17 cellular contexts compared by ENCODE assay signal in genomic region chr12:125988545-125988944, GRCh38.
A peak's percentile ranks its signal among the peaks of the same experiment; 100 is the strongest.
DNase-seq lines count a peak whose midpoint lies in the region; ATAC-seq and TF ChIP-seq lines count a peak whose summit lies in the region.
"Had no signal": no experiment of that assay in that cellular context is flagged by ENCODE, and none has a peak within 500 bp of the region (broad histone marks: within the 10 kb centered on the region; RNA-seq: fewer than 3 reads in every experiment).

No MANE protein-coding gene starts in this region.

- peaks cover 0 to 8% of the 10 kb centered on the region in 2 experiments; a peak in 3 of 5 replicates for H3K9me3 Mint-ChIP-seq in H9
- no peaks in the 10 kb centered on the region for H3K9me3 Mint-ChIP-seq in activated T-cell treated with anti-CD3 and anti-CD28 coated beads, Interleukin-2, amount 50 U/mL, for 72 hours
- H3K9me3 Mint-ChIP-seq: CD4-positive, alpha-beta T cell had no signal

- H2BK120ac ChIP-seq in H9 (ENCODE audit: low read depth, low read length, poor library complexity, severe bottlenecking): no peak overlapping the region

- H4K20me1 ChIP-seq in mammary epithelial cell (ENCODE audit: insufficient read depth, low read length): no peaks in the 10 kb centered on the region
- no peaks in the 10 kb centered on the region for H4K20me1 ChIP-seq in H9 (ENCODE audit: control insufficient read depth, insufficient read depth, insufficient read length)

- 60% methylated on average over 4 of the region's 4 CpGs for WGBS in mammary epithelial cell (ENCODE audit: low coverage, missing lambda C conversion rate)
- no CpG with 5 or more reads among the region's 4 CpGs for WGBS in H9 (ENCODE audit: extremely low coverage, insufficient read length, low lambda C conversion rate)

- H2BK20ac ChIP-seq in H9 (ENCODE audit: low read depth, low read length, poor library complexity, severe bottlenecking): no peak overlapping the region

- in situ Hi-C loops in mammary epithelial cell (cut with MboI; ENCODE audit: low sequenced_read_pairs in 2 of 2): no loop called here

- H3K27ac ChIP-seq in RWPE1 (no peak overlapping the region), mammary epithelial cell (ENCODE audit: insufficient read depth, low read depth, low read length) (peak overlapping the region; percentile 62), epithelial cell of prostate (peak overlapping the region; percentile 2), H9 (ENCODE audit: insufficient read length, low read depth, low read length) (no peak overlapping the region)
- H3K27ac ChIP-seq: C4-2B had no signal

- H4K5ac ChIP-seq in H9 (ENCODE audit: insufficient read length, low read depth, low read length): no peak overlapping the region

- no peak overlapping the region for H3K4me3 ChIP-seq in mammary epithelial cell (replicated peaks in 1 of 3; ENCODE audit: insufficient read depth in 1 of 3, low read depth in 2 of 3, low read length in 3 of 3)

- no peaks in the 10 kb centered on the region for H3K36me3 ChIP-seq in mammary epithelial cell (ENCODE audit: insufficient read depth, low read length)

- no peak overlapping the region for H3K9ac ChIP-seq in mammary epithelial cell (ENCODE audit: insufficient read depth, low read length)
- no peak overlapping the region for H3K9ac ChIP-seq in H9 (ENCODE audit: extremely low read depth, insufficient read length, low read length)

- H2AFZ ChIP-seq in mammary epithelial cell (ENCODE audit: low read depth, low read length): no peak overlapping the region
- H2AFZ ChIP-seq in H9 (ENCODE audit: low read length): no peak overlapping the region

- dilution Hi-C loops in mammary epithelial cell (cut with HindIII; ENCODE audit: low sequenced_read_pairs): no loop called here

- no peak overlapping the region for H3K4ac ChIP-seq in H9 (ENCODE audit: low read depth, low read length)

- H2BK12ac ChIP-seq in H9 (ENCODE audit: insufficient read length, low read depth, low read length): no peak overlapping the region

- DNase-seq in RWPE1 (ENCODE audit: low spot score): peak; percentile 34
- DNase-seq in mammary epithelial cell: no peak
- no peak for DNase-seq in epithelial cell of prostate (ENCODE audit: low read depth, low spot score)
- DNase-seq in H9: no peak
- no peak for DNase-seq in activated T-cell treated with anti-CD3 and anti-CD28 coated beads, Interleukin-2, amount 50 U/mL, for 72 hours
- no peak for DNase-seq in stimulated activated naive CD4-positive, alpha-beta T cell treated with Interleukin-2 at 50 U/mL for 16 hours (lab: John Stamatoyannopoulos, UW)
- DNase-seq: ACHN; CD4-positive, alpha-beta T cell; DMS153; DMS79; GDM1; HCEC 1CT; KBM-7 had no signal

- no peak overlapping the region for H3K27ac Mint-ChIP-seq in H9
- H3K27ac Mint-ChIP-seq in activated T-cell treated with anti-CD3 and anti-CD28 coated beads, Interleukin-2, amount 50 U/mL, for 72 hours: no peak overlapping the region
- H3K27ac Mint-ChIP-seq: CD4-positive, alpha-beta T cell; IgD-negative memory B cell had no signal

- CTCF ChIA-PET in RWPE1 (lab: Yijun Ruan, JAX) (no interaction called here), mammary epithelial cell (lab: Charles Lee; ENCODE audit: low non-redundant PET) (no interaction called here)

- no peak overlapping the region for H3K14ac ChIP-seq in H9 (ENCODE audit: insufficient read depth, low read length)

- peaks cover 13% of the 10 kb centered on the region for H3K27me3 Mint-ChIP-seq in H9 (ENCODE audit: low read depth)
- H3K27me3 Mint-ChIP-seq in activated T-cell treated with anti-CD3 and anti-CD28 coated beads, Interleukin-2, amount 50 U/mL, for 72 hours (ENCODE audit: low read depth): no peaks in the 10 kb centered on the region
- H3K27me3 Mint-ChIP-seq: IgD-negative memory B cell had no signal

- no peaks in the 10 kb centered on the region for H3K79me1 ChIP-seq in H9 (ENCODE audit: insufficient read depth, low read depth, low read length, poor library complexity, severe bottlenecking)

- H4K8ac ChIP-seq in H9 (replicated peaks; ENCODE audit: insufficient read length, low read depth, low read length): no peak overlapping the region

- H3K36me3 Mint-ChIP-seq in H9 (ENCODE audit: insufficient read depth in 1 of 3, low read depth in 3 of 3): 0 out of 7 replicates have a peak, but pooled peaks cover 0 to 5% (median 0%) of the 10 kb centered on the region in 3 experiments
- H3K36me3 Mint-ChIP-seq in activated T-cell treated with anti-CD3 and anti-CD28 coated beads, Interleukin-2, amount 50 U/mL, for 72 hours (ENCODE audit: insufficient read depth in 2 of 2): peaks cover 0 to 3% of the 10 kb centered on the region in 2 donors
- H3K36me3 Mint-ChIP-seq: IgD-negative memory B cell had no signal

- no peak overlapping the region for H3K56ac ChIP-seq in H9 (ENCODE audit: insufficient read length, low read depth, low read length)

- H3K9me3 ChIP-seq in mammary epithelial cell (replicated peaks; ENCODE audit: insufficient read depth, low read length): no peaks in the 10 kb centered on the region
- no peaks in the 10 kb centered on the region for H3K9me3 ChIP-seq in H9 (ENCODE audit: control insufficient read depth, low read depth, low read length)

- H3K4me2 ChIP-seq in mammary epithelial cell (ENCODE audit: insufficient read depth, low read depth, low read length) (no peak overlapping the region), H9 (ENCODE audit: insufficient read depth, insufficient read length, low read length) (no peak overlapping the region)

- no peak overlapping the region for H3K4me3 Mint-ChIP-seq in H9
- no peak overlapping the region for H3K4me3 Mint-ChIP-seq in activated T-cell treated with anti-CD3 and anti-CD28 coated beads, Interleukin-2, amount 50 U/mL, for 72 hours
- H3K4me3 Mint-ChIP-seq: CD4-positive, alpha-beta T cell; IgD-negative memory B cell had no signal

- no peak overlapping the region for H2AK5ac ChIP-seq in H9 (ENCODE audit: insufficient read length, low read length)

- no peak overlapping the region for H2BK5ac ChIP-seq in H9 (ENCODE audit: insufficient read length, low read length)

- H3K23ac ChIP-seq in H9 (ENCODE audit: insufficient read length, low read depth, low read length): no peak overlapping the region

- H3T11ph ChIP-seq in H9 (ENCODE audit: low read length): no peak overlapping the region

- POLR2A ChIA-PET in RWPE1 (lab: Yijun Ruan, JAX; ENCODE audit: low non-redundant PET): no interaction called here

- H3K27me3 ChIP-seq in mammary epithelial cell (ENCODE audit: insufficient read depth, low read length) (no peaks in the 10 kb centered on the region), H9 (ENCODE audit: insufficient read depth, low read length) (no peaks in the 10 kb centered on the region)

- BruUV-seq in mammary epithelial cell (replicated peaks; lab: Mats Ljungman, UMichigan): no TSS peak

- no peak overlapping the region for H3K18ac ChIP-seq in H9 (ENCODE audit: insufficient read length, low read depth, low read length)

- intact Hi-C loops in mammary epithelial cell (cut with micrococcal nuclease): no loop called here

- H3K4me1 ChIP-seq in mammary epithelial cell (ENCODE audit: insufficient read depth, low read length): peaks cover 3% of the 10 kb centered on the region
- H3K4me1 ChIP-seq in H9 (ENCODE audit: insufficient read depth, low read length): no peaks in the 10 kb centered on the region

- H3K23me2 ChIP-seq in H9 (ENCODE audit: insufficient read length, low read depth, low read length, poor library complexity, severe bottlenecking): no peaks in the 10 kb centered on the region

- TF ChIP-seq CTCF in RWPE1 (conservative IDR thresholded peaks at IDR 0.05; ENCODE audit: low read depth) (no peak), mammary epithelial cell (conservative IDR thresholded peaks at IDR 0.05 in 1 of 2, IDR thresholded peaks at IDR 0.05 in 1 of 2; ENCODE audit: extremely low read depth in 1 of 2, insufficient read depth in 1 of 2, low read depth in 1 of 2, low read length in 2 of 2) (no peak), H9 (conservative IDR thresholded peaks at IDR 0.05) (no peak)

- no peak overlapping the region for H2BK15ac ChIP-seq in H9 (ENCODE audit: low read depth, low read length)

- H3K79me2 ChIP-seq in mammary epithelial cell (ENCODE audit: insufficient read depth, low read length) (no peaks in the 10 kb centered on the region), H9 (ENCODE audit: insufficient read depth, low read length) (no peaks in the 10 kb centered on the region)

- H3K4me1 Mint-ChIP-seq in H9: peaks cover 4 to 7% of the 10 kb centered on the region in 2 experiments
- H3K4me1 Mint-ChIP-seq in activated T-cell treated with anti-CD3 and anti-CD28 coated beads, Interleukin-2, amount 50 U/mL, for 72 hours (ENCODE audit: low read depth): no peaks in the 10 kb centered on the region

- ATAC-seq in GM18868 (IDR thresholded peaks at IDR 0.05; ENCODE audit: unreplicated experiment): no peak
- ATAC-seq in activated T-cell treated with anti-CD3 and anti-CD28 coated beads, Interleukin-2, amount 50 U/mL, for 72 hours (replicated peaks in 1 of 2): no peak
- ATAC-seq: HepG2 had no signal

- no peak overlapping the region for H4K91ac ChIP-seq in H9 (ENCODE audit: insufficient read length, low read depth, low read length)

Comparison
In these comparisons a context has a peak if more than half of its experiments do, and no peak if none do; other contexts are left out.
1. H3K27ac ChIP-seq: peak in mammary epithelial cell (single experiment) and epithelial cell of prostate (single experiment); none in RWPE1 (single experiment) and H9 (single experiment).